In genomic region chr2:134465706-134466105, GRCh38 we compare ENCODE assay signal across 18 cellular contexts.
DNase-seq lines count a peak whose midpoint lies in the region; ATAC-seq and TF ChIP-seq lines count a peak whose summit lies in the region.
"Had no signal": no experiment of that assay in that cellular context is flagged by ENCODE, and none has a peak within 500 bp of the region (broad histone marks: within the 10 kb centered on the region; RNA-seq: fewer than 3 reads in every experiment).

No MANE protein-coding gene starts in this region.

- no peaks in the 10 kb centered on the region for H3K9me3 Mint-ChIP-seq in osteocyte (ENCODE audit: unreplicated experiment)
- H3K9me3 Mint-ChIP-seq in CD8-positive, alpha-beta memory T cell: no peaks in the 10 kb centered on the region
- H3K9me3 Mint-ChIP-seq: CD8-positive, alpha-beta T cell; GM23338 had no signal

- H3K9me3 ChIP-seq in CD8-positive, alpha-beta memory T cell (ENCODE audit: low read length): no peaks in the 10 kb centered on the region
- no peaks in the 10 kb centered on the region for H3K9me3 ChIP-seq in Peyer's patch
- H3K9me3 ChIP-seq: HAP-1, SJCRH30 had no signal

- H3K4me1 ChIP-seq in CD8-positive, alpha-beta memory T cell (ENCODE audit: insufficient read depth, low read length): no peaks in the 10 kb centered on the region
- no peaks in the 10 kb centered on the region for H3K4me1 ChIP-seq in Peyer's patch
- H3K4me1 ChIP-seq: HAP-1, SJCRH30 had no signal

- H3K36me3 Mint-ChIP-seq in osteocyte (ENCODE audit: unreplicated experiment): no peaks in the 10 kb centered on the region
- no peaks in the 10 kb centered on the region for H3K36me3 Mint-ChIP-seq in CD8-positive, alpha-beta memory T cell
- H3K36me3 Mint-ChIP-seq: CD8-positive, alpha-beta T cell had no signal

- H3K27ac ChIP-seq in CD8-positive, alpha-beta memory T cell (ENCODE audit: low read depth, low read length): no peak overlapping the region
- no peak overlapping the region for H3K27ac ChIP-seq in Peyer's patch
- H3K27ac ChIP-seq: SJCRH30 had no signal

- POLR2A ChIA-PET in CD8-positive, alpha-beta memory T cell (lab: Charles Lee): no interaction called here

- intact Hi-C loops in left colon (cut with DNase I, micrococcal nuclease): no loop called here

- H3K4me1 Mint-ChIP-seq in osteocyte (ENCODE audit: unreplicated experiment): no peaks in the 10 kb centered on the region
- no peaks in the 10 kb centered on the region for H3K4me1 Mint-ChIP-seq in CD8-positive, alpha-beta memory T cell

- TF ChIP-seq CTCF in osteocyte (IDR thresholded peaks at IDR 0.05): no peak
- no peak for TF ChIP-seq CTCF in Peyer's patch (IDR thresholded peaks at IDR 0.05)

- no peak for TF ChIP-seq POLR2A in Peyer's patch (IDR thresholded peaks at IDR 0.05)

- H3K27me3 Mint-ChIP-seq in osteocyte (ENCODE audit: unreplicated experiment): no peaks in the 10 kb centered on the region
- H3K27me3 Mint-ChIP-seq in CD8-positive, alpha-beta memory T cell: peaks cover 0 to 1% of the 10 kb centered on the region in 2 donors

- no peaks in the 10 kb centered on the region for H3K36me3 ChIP-seq in CD8-positive, alpha-beta memory T cell (ENCODE audit: insufficient read depth, low read length)
- H3K36me3 ChIP-seq in Peyer's patch: no peaks in the 10 kb centered on the region
- H3K36me3 ChIP-seq: HAP-1, SJCRH30 had no signal

- H3K4me3 Mint-ChIP-seq in osteocyte (ENCODE audit: unreplicated experiment): no peak overlapping the region
- H3K4me3 Mint-ChIP-seq in CD8-positive, alpha-beta memory T cell: no peak overlapping the region
- H3K4me3 Mint-ChIP-seq: CD8-positive, alpha-beta T cell; GM23338 had no signal

- DNase-seq in D341Med (ENCODE audit: low spot score) (peak; percentile 1), NCI-H69 (lab: John Stamatoyannopoulos, UW) (peak; percentile 21), left colon (no peak), osteocyte (ENCODE audit: extremely low spot score, unreplicated experiment) (peak; percentile 40), Peyer's patch (no peak), DMS153 (lab: John Stamatoyannopoulos, UW) (no peak)
- no peak for DNase-seq in effector CD8-positive, alpha-beta T cell (lab: John Stamatoyannopoulos, UW)
- DNase-seq in CD8-positive, alpha-beta memory T cell: no peak
- DNase-seq: AML-193, DMS79, KG1, NCI-H1092, NCI-H187 treated with DMSO at 0.1 percent for 48 hours, NCI-H2107 had no signal

- no peaks in the 10 kb centered on the region for H3K27me3 ChIP-seq in CD8-positive, alpha-beta memory T cell (ENCODE audit: insufficient read depth, low read length, poor library complexity, severe bottlenecking)
- H3K27me3 ChIP-seq in Peyer's patch: no peaks in the 10 kb centered on the region
- H3K27me3 ChIP-seq: SJCRH30 had no signal

- H3K27ac Mint-ChIP-seq in osteocyte (ENCODE audit: unreplicated experiment): no peak overlapping the region
- H3K27ac Mint-ChIP-seq in CD8-positive, alpha-beta memory T cell: no peak overlapping the region
- H3K27ac Mint-ChIP-seq: CD8-positive, alpha-beta T cell; GM23338 had no signal

- no peak overlapping the region for H3K4me3 ChIP-seq in CD8-positive, alpha-beta memory T cell (ENCODE audit: low read length)
- H3K4me3 ChIP-seq in Peyer's patch: no peak overlapping the region
- H3K4me3 ChIP-seq: GM23338, HAP-1, SJCRH30 had no signal

- CTCF ChIA-PET in CD8-positive, alpha-beta memory T cell (lab: Charles Lee): no interaction called here

- peak; percentile 47 for ATAC-seq in left colon
- ATAC-seq: CD8-positive, alpha-beta T cell had no signal

Comparison
In these comparisons a context has a peak if more than half of its experiments do, and no peak if none do; other contexts are left out.
1. DNase-seq: peak in D341Med (single experiment), NCI-H69 (single experiment) and osteocyte (single experiment); none in left colon (0 of 2), effector CD8-positive, alpha-beta T cell (single experiment), CD8-positive, alpha-beta memory T cell (0 of 5), Peyer's patch (0 of 3) and DMS153 (single experiment).